ENCODE assay signal across 15 cellular contexts in the genomic region with DNA sequence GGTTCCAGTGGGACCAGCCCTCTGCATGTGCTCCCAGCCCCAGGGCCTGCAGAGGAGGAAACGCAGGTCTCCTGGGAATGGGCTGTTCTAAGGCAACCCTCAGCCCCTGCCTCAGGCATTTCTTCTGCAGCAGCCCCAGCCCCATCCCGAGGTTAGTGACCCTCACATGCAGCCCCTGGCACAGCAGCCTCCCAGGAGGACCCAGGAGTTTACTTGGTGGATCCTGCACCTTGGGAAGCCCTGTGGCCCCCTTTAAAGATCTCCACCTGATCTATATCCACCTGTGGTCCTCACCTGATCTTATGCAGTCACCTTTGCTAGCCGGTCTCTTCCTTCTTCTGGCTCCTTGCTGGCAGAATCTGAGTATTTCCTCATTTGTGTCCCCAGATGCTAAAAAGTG. TPM values are rescaled to one million over a fixed set of nuclear protein-coding genes. Genes with fewer than 3 reads are reported as not detected.
A peak's percentile ranks its signal among the peaks of the same experiment; 100 is the strongest.
DNase-seq lines count a peak whose midpoint lies in the region; TF ChIP-seq lines count a peak whose summit lies in the region.
"Not testable (repeated sequence)": the region's sequence is repeated elsewhere in the genome, so short reads cannot be mapped to it uniquely, and the experiment has no call there.
"Had no signal": no experiment of that assay in that cellular context is flagged by ENCODE, and none has a peak within 500 bp of the region (broad histone marks: within the 10 kb centered on the region; RNA-seq: fewer than 3 reads in every experiment).

No MANE protein-coding gene starts in this region.

- TF ChIP-seq CTCF in right atrium auricular region (IDR thresholded peaks at IDR 0.05); osteocyte (IDR thresholded peaks at IDR 0.05); type B pancreatic cell (conservative IDR thresholded peaks at IDR 0.05): not testable (repeated sequence)

- not testable (repeated sequence) for H3K27ac ChIP-seq in BLaER1, right atrium auricular region

- H3K9me3 Mint-ChIP-seq in osteocyte (ENCODE audit: unreplicated experiment); type B pancreatic cell: not testable (repeated sequence)

- not testable (repeated sequence) for H3K4me1 ChIP-seq in BLaER1, right atrium auricular region

- not testable (repeated sequence) for H3K4me3 ChIP-seq in BLaER1, right atrium auricular region

- not testable (repeated sequence) for H3K27me3 ChIP-seq in BLaER1, right atrium auricular region

- not testable (repeated sequence) for H3K27me3 Mint-ChIP-seq in osteocyte (ENCODE audit: unreplicated experiment); type B pancreatic cell

- not testable (repeated sequence) for H3K27ac Mint-ChIP-seq in osteocyte (ENCODE audit: unreplicated experiment); type B pancreatic cell

- H3K4me1 Mint-ChIP-seq in osteocyte (ENCODE audit: unreplicated experiment); type B pancreatic cell (ENCODE audit: unreplicated experiment): not testable (repeated sequence)

- peaks cover 35% of the 10 kb centered on the region; the same call in 1 of the 2 replicates for H4K20me1 ChIP-seq in BLaER1

- peak; percentile 13 for DNase-seq in activated CD8-positive, alpha-beta memory T cell treated with anti-CD3 and anti-CD28 coated beads, Interleukin-2, amount 50 U/mL, for 48 hours
- DNase-seq in right atrium auricular region (ENCODE audit: low spot score) (peak; percentile 30), mesenteric fat pad (ENCODE audit: low spot score) (peak; percentile 24), osteocyte (ENCODE audit: extremely low spot score, unreplicated experiment) (peak; percentile 57), type B pancreatic cell (ENCODE audit: extremely low spot score, unreplicated experiment) (peak; percentile 37), ureter (ENCODE audit: low spot score) (peak; percentile 18)

- H3K36me3 ChIP-seq in BLaER1 (peaks cover 33% of the 10 kb centered on the region), right atrium auricular region (peaks cover 12% of the 10 kb centered on the region)

- H3K4me3 Mint-ChIP-seq in osteocyte (ENCODE audit: unreplicated experiment); type B pancreatic cell: not testable (repeated sequence)

- H3K9ac ChIP-seq in BLaER1: not testable (repeated sequence)

- H3K9me3 ChIP-seq in BLaER1, right atrium auricular region: not testable (repeated sequence)

- not testable (repeated sequence) for H3K36me3 Mint-ChIP-seq in osteocyte (ENCODE audit: unreplicated experiment); type B pancreatic cell

- peak overlapping the region; percentile 40 for H3K4me2 ChIP-seq in BLaER1

RNA-seq across cellular contexts. Expression of gene RRP9, which starts 12.7 kb away (rescaled TPM):
- total RNA-seq in right atrium auricular region (10 to 100 TPM in 1 of 2 donors, 1 to 10 TPM in 1; 6.3 to 11.1 TPM), mesenteric fat pad (29.0 TPM), osteocyte (20.7 and 22.8 TPM in 2 replicates), type B pancreatic cell (ENCODE audit: low replicate concordance) (22.7 and 30.0 TPM in 2 replicates), ureter (28.2 TPM)

RNA-seq across cellular contexts. Expression of gene PARP3, which starts 13.2 kb away (rescaled TPM):
- total RNA-seq in right atrium auricular region (10 to 100 TPM in 1 of 2 donors, 1 to 10 TPM in 1; 9.8 to 12.8 TPM), mesenteric fat pad (19.7 TPM), osteocyte (12.4 and 13.4 TPM in 2 replicates), type B pancreatic cell (ENCODE audit: low replicate concordance) (4.2 and 6.6 TPM in 2 replicates), ureter (48.5 TPM)

RNA-seq across cellular contexts. Expression of gene IQCF1, which starts 25.8 kb away (rescaled TPM):
- total RNA-seq in right atrium auricular region: not detected
- total RNA-seq in mesenteric fat pad: not detected
- not detected in 2 replicates for total RNA-seq in osteocyte
- total RNA-seq in type B pancreatic cell (ENCODE audit: low replicate concordance): not detected in 2 replicates
- not detected for total RNA-seq in ureter
- total RNA-seq: A172; B cell; CD4-positive, alpha-beta memory T cell; CD4-positive, CD25-positive, alpha-beta regulatory T cell; CD8-positive, alpha-beta memory T cell; Daoy; G401; GM12878 had no signal

RNA-seq across cellular contexts. Expression of gene GPR62, which starts 26.2 kb away (rescaled TPM):
- total RNA-seq in right atrium auricular region (under 1 TPM; 0.12 to 0.82 TPM), mesenteric fat pad (not detected), osteocyte (not detected in 2 replicates), type B pancreatic cell (ENCODE audit: low replicate concordance) (0.17 TPM in 1 of 2 replicates, not detected in the other), ureter (0.57 TPM)
- total RNA-seq: A172; B cell; CD4-positive, alpha-beta memory T cell; CD4-positive, CD25-positive, alpha-beta regulatory T cell; CD8-positive, alpha-beta memory T cell; Daoy; G401; GM12878 had no signal

RNA-seq across cellular contexts. Expression of gene PCBP4, which starts 38.3 kb away (rescaled TPM):
- total RNA-seq in right atrium auricular region (100 to 1,000 TPM in 1 of 2 donors, 10 to 100 TPM in 1; 73.8 to 119 TPM), mesenteric fat pad (27.4 TPM), osteocyte (47.5 and 50.8 TPM in 2 replicates), type B pancreatic cell (ENCODE audit: low replicate concordance) (74.8 and 91.9 TPM in 2 replicates), ureter (40.8 TPM)
